Comparison of ENCODE assay signal across 8 cellular contexts in genomic region chr10:96586419-96587254, GRCh38. TPM values are rescaled to one million over a fixed set of nuclear protein-coding genes. Genes with fewer than 3 reads are reported as not detected.
DNase-seq lines count a peak whose midpoint lies in the region; ATAC-seq and TF ChIP-seq lines count a peak whose summit lies in the region.

TM9SF3 (minus strand) TSS chr10:96587012; CDS start chr10:96586835, 177 bp downstream.

- TF ChIP-seq POLR2A in esophagus muscularis mucosa (IDR thresholded peaks at IDR 0.05; ENCODE audit: low read depth), result no peak

- CTCF ChIA-PET in PC-3 (lab: Charles Lee), result interaction anchor here (0.7 kb wide), 1 partner anchor 49 kb away, joined by 3 read pairs; no protein-coding TSS in a partner anchor

- H3K4me1 ChIP-seq in PC-3 (ENCODE audit: insufficient read depth, low read length) (peaks cover 19% of the 10 kb centered on the region; the same call in 1 of the 2 replicates), esophagus muscularis mucosa (peaks cover 44 to 62% (median 54%) of the 10 kb centered on the region in 4 donors), muscle layer of duodenum (ENCODE audit: control insufficient read depth in 1 of 2, insufficient read depth in 2 of 2, low read length in 2 of 2) (peaks cover 19 to 45% of the 10 kb centered on the region in 2 donors)

- H3K4me3 ChIP-seq in PC-3 (ENCODE audit: low read length) (peak within 1 kb of the TSS; percentile 87), esophagus muscularis mucosa (peak within 1 kb of the TSS; percentile 90 to 98 (median 96)), muscle layer of duodenum (ENCODE audit: low read depth in 1 of 2, low read length in 2 of 2) (peak within 1 kb of the TSS; percentile 87 to 92)

- H3K79me2 ChIP-seq in PC-3 (ENCODE audit: low read length), result peaks cover 50% of the 10 kb centered on the region

- H3K4me1 Mint-ChIP-seq in activated T-cell treated with anti-CD3 and anti-CD28 coated beads, Interleukin-2, amount 50 U/mL, for 24 hours (ENCODE audit: low read depth), result peaks cover 43% of the 10 kb centered on the region

- POLR2A ChIA-PET in PC-3 (lab: Charles Lee; ENCODE audit: unreplicated experiment), result interaction anchor here (0.6 kb wide), 1 partner anchor 183 kb away, joined by 6 read pairs; no protein-coding TSS in a partner anchor

- H3K27me3 ChIP-seq in PC-3 (ENCODE audit: low read length) (no peaks in the 10 kb centered on the region), esophagus muscularis mucosa (no peaks in the 10 kb centered on the region), muscle layer of duodenum (ENCODE audit: low read depth, low read length) (no peaks in the 10 kb centered on the region)

- H3K36me3 Mint-ChIP-seq in activated T-cell treated with anti-CD3 and anti-CD28 coated beads, Interleukin-2, amount 50 U/mL, for 24 hours (ENCODE audit: low read depth), result peaks cover 30% of the 10 kb centered on the region

- intact Hi-C loops in PC-3 (cut with micrococcal nuclease) (loop anchor here (1.0 to 5.0 kb wide), 2 partner anchors 46 to 246 kb away; partner anchors contain the start of gene LCOR), esophagus muscularis mucosa (cut with DNase I) (loop anchor here (10.0 kb wide), 1 partner anchor 248 kb away; the partner anchor contains the start of gene LCOR)

- DNase-seq in COLO668 (lab: John Stamatoyannopoulos, UW; ENCODE audit: unreplicated experiment), result peak; percentile 90
- peak; percentile 43 for DNase-seq in HS-5 (ENCODE audit: low read depth)
- DNase-seq in PC-3, result peak; percentile 84
- peak; percentile 92 for DNase-seq in activated T-cell treated with anti-CD3 and anti-CD28 coated beads, Interleukin-2, amount 50 U/mL, for 24 hours
- DNase-seq in esophagus muscularis mucosa (ENCODE audit: extremely low spot score), result peak; percentile 98
- DNase-seq in stimulated activated CD8-positive, alpha-beta memory T cell treated with anti-CD3 and anti-CD28 coated beads, Interleukin-7, amount 100 ng/mL, for 4 hours (ENCODE audit: low read depth in 2 of 2), result peak; percentile 85 to 95

- no peaks in the 10 kb centered on the region for H3K9me3 Mint-ChIP-seq in activated T-cell treated with anti-CD3 and anti-CD28 coated beads, Interleukin-2, amount 50 U/mL, for 24 hours

- H3K36me3 ChIP-seq in PC-3 (ENCODE audit: low read depth, low read length) (no peaks in the 10 kb centered on the region), esophagus muscularis mucosa (no peaks in the 10 kb centered on the region), muscle layer of duodenum (ENCODE audit: control insufficient read depth in 1 of 2, insufficient read depth in 2 of 2, low read length in 2 of 2) (peaks cover 0 to 9% of the 10 kb centered on the region in 2 donors)

- peak within 1 kb of the TSS; percentile 92 for H3K4me2 ChIP-seq in PC-3 (ENCODE audit: low read length)

- H3K27ac ChIP-seq in PC-3 (ENCODE audit: low read length) (peak within 1 kb of the TSS; percentile 70), esophagus muscularis mucosa (replicated peaks in 1 of 4) (peak within 1 kb of the TSS; percentile 97 to 100 (median 98)), muscle layer of duodenum (ENCODE audit: low read length) (peak within 1 kb of the TSS; percentile 94)

- WGBS in esophagus muscularis mucosa, result 3% methylated on average over 18 of the region's 107 CpGs

- TF ChIP-seq CTCF in PC-3 (conservative IDR thresholded peaks at IDR 0.05; ENCODE audit: low read depth, low read length) (no peak), esophagus muscularis mucosa (IDR thresholded peaks at IDR 0.05) (peak in 2 of 3 experiments; percentile 3 to 19)

- H3K27ac Mint-ChIP-seq in activated T-cell treated with anti-CD3 and anti-CD28 coated beads, Interleukin-2, amount 50 U/mL, for 24 hours, result peak within 1 kb of the TSS; percentile 96

- peak within 1 kb of the TSS; percentile 78 for H3K9ac ChIP-seq in PC-3 (ENCODE audit: low read length)

- peak; percentile 66 for ATAC-seq in GM19463 (IDR thresholded peaks at IDR 0.05; ENCODE audit: unreplicated experiment)
- ATAC-seq in PC-3, result peak; percentile 79

- TF ChIP-seq EP300 in esophagus muscularis mucosa (IDR thresholded peaks at IDR 0.05), result no peak

- H3K27me3 Mint-ChIP-seq in activated T-cell treated with anti-CD3 and anti-CD28 coated beads, Interleukin-2, amount 50 U/mL, for 24 hours, result no peaks in the 10 kb centered on the region

- H3K9me3 ChIP-seq in PC-3 (ENCODE audit: low read length) (no peaks in the 10 kb centered on the region), esophagus muscularis mucosa (no peaks in the 10 kb centered on the region), muscle layer of duodenum (ENCODE audit: control insufficient read depth in 1 of 2, low read length in 2 of 2) (no peaks in the 10 kb centered on the region)

- peak within 1 kb of the TSS; percentile 79 for H2AFZ ChIP-seq in PC-3 (ENCODE audit: low read length)

- no TSS peak for BruUV-seq in PC-3 (replicated peaks; lab: Mats Ljungman, UMichigan)

- H3K9me2 ChIP-seq in PC-3 (replicated peaks; ENCODE audit: low read length), result no peaks in the 10 kb centered on the region

- H4K20me1 ChIP-seq in PC-3 (ENCODE audit: low read length), result peaks cover 29% of the 10 kb centered on the region

- H3K4me3 Mint-ChIP-seq in activated T-cell treated with anti-CD3 and anti-CD28 coated beads, Interleukin-2, amount 50 U/mL, for 24 hours, result peak within 1 kb of the TSS; percentile 92

- H3F3A ChIP-seq in PC-3 (ENCODE audit: low read length, unreplicated experiment), result no peaks in the 10 kb centered on the region

RNA-seq across cellular contexts. Expression of gene TM9SF3, which starts in this region (rescaled TPM):
- total RNA-seq in PC-3 (2014; rRNA removed) (39.2 and 47.0 TPM in 2 replicates), esophagus muscularis mucosa (100 to 1,000 TPM in 1 of 4 donors, 10 to 100 TPM in 3; 72.0 to 110 (median 90.5) TPM)

Comparison
In these comparisons a context has a peak if more than half of its experiments do, and no peak if none do; other contexts are left out.
1. Peak in every context shown above with its lines: DNase-seq, ATAC-seq, H3K4me3 ChIP-seq and H3K27ac ChIP-seq.
2. DNase-seq: peak in every context shown above with its lines; median percentile 98 in esophagus muscularis mucosa; 92 in activated T-cell treated with anti-CD3 and anti-CD28 coated beads, Interleukin-2, amount 50 U/mL, for 24 hours; 90 in COLO668; 90 in stimulated activated CD8-positive, alpha-beta memory T cell treated with anti-CD3 and anti-CD28 coated beads, Interleukin-7, amount 100 ng/mL, for 4 hours; 84 in PC-3; 43 in HS-5.